In genomic region chr11:133134561-133135173, GRCh38 we compare ENCODE assay signal across 8 cellular contexts.
A peak's percentile ranks its signal among the peaks of the same experiment; 100 is the strongest.
DNase-seq lines count a peak whose midpoint lies in the region; ATAC-seq lines count a peak whose summit lies in the region.

No MANE protein-coding gene starts in this region.

- ATAC-seq in GM19324 (IDR thresholded peaks at IDR 0.05; ENCODE audit: low FRiP score, unreplicated experiment) (peak; percentile 71), HG03159 (IDR thresholded peaks at IDR 0.05; ENCODE audit: unreplicated experiment) (peak; percentile 95)

- intact Hi-C loops in posterior cingulate gyrus (cut with DNase I), result loop anchor here (1.0 kb wide), 2 partner anchors 29 to 701 kb away; no protein-coding TSS in a partner anchor

- DNase-seq in DMS114 treated with DMSO at 0.1 percent for 48 hours (lab: John Stamatoyannopoulos, UW; ENCODE audit: unreplicated experiment), result peak; percentile 15
- DNase-seq in NCI-H2227 treated with DMSO at 0.1 percent for 48 hours (lab: John Stamatoyannopoulos, UW), result peak; percentile 8
- peak; percentile 12 for DNase-seq in activated T-cell treated with anti-CD3 and anti-CD28 coated beads for 4 hours
- peak; percentile 59 for DNase-seq in germinal center (ENCODE audit: low spot score)
- peak in 9 of 10 donors; percentile 40 to 93 (median 67) for DNase-seq in posterior cingulate gyrus
- DNase-seq in GOT3 (lab: John Stamatoyannopoulos, UW), result no peak
